Comparison of ENCODE assay signal across 1 cellular context in the genomic region with DNA sequence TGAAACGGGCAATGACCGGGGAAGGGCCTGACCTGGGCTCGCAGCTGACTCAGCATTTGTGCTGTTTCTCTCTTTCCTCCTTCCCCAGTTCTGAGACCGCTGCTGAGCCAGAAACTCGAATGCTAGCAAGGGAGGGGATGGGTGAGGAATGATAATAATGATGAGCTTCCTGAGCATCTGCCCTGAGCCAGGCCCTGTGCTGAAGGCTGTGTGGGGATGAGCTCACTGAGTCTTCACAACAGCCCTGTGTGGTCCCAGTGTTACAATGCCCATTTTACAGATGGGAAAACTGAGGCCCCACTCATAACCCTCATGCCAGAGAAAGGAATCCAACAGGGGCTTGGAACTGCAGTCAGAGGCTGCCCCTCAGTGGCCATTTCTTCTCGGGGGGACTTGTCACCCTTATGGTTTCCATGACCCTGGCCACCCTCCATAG.
A peak's percentile ranks its signal among the peaks of the same experiment; 100 is the strongest.
TF ChIP-seq lines count a peak whose summit lies in the region.

No MANE protein-coding gene starts in this region.

TF ChIP-seq in HepG2, 621 proteins besides CTCF, POLR2A, EP300 and RAD21 (continued from another document and continues in another):
- TF ChIP-seq, protein P1, sequence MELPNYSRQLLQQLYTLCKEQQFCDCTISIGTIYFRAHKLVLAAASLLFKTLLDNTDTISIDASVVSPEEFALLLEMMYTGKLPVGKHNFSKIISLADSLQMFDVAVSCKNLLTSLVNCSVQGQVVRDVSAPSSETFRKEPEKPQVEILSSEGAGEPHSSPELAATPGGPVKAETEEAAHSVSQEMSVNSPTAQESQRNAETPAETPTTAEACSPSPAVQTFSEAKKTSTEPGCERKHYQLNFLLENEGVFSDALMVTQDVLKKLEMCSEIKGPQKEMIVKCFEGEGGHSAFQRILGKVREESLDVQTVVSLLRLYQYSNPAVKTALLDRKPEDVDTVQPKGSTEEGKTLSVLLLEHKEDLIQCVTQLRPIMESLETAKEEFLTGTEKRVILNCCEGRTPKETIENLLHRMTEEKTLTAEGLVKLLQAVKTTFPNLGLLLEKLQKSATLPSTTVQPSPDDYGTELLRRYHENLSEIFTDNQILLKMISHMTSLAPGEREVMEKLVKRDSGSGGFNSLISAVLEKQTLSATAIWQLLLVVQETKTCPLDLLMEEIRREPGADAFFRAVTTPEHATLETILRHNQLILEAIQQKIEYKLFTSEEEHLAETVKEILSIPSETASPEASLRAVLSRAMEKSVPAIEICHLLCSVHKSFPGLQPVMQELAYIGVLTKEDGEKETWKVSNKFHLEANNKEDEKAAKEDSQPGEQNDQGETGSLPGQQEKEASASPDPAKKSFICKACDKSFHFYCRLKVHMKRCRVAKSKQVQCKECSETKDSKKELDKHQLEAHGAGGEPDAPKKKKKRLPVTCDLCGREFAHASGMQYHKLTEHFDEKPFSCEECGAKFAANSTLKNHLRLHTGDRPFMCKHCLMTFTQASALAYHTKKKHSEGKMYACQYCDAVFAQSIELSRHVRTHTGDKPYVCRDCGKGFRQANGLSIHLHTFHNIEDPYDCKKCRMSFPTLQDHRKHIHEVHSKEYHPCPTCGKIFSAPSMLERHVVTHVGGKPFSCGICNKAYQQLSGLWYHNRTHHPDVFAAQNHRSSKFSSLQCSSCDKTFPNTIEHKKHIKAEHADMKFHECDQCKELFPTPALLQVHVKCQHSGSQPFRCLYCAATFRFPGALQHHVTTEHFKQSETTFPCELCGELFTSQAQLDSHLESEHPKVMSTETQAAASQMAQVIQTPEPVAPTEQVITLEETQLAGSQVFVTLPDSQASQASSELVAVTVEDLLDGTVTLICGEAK (IDR thresholded peaks at IDR 0.05), result no peak
- TF ChIP-seq, protein P1 (CRISPR knock-in tag; IDR thresholded peaks at IDR 0.05), result no peak
- TF ChIP-seq, protein P2, sequence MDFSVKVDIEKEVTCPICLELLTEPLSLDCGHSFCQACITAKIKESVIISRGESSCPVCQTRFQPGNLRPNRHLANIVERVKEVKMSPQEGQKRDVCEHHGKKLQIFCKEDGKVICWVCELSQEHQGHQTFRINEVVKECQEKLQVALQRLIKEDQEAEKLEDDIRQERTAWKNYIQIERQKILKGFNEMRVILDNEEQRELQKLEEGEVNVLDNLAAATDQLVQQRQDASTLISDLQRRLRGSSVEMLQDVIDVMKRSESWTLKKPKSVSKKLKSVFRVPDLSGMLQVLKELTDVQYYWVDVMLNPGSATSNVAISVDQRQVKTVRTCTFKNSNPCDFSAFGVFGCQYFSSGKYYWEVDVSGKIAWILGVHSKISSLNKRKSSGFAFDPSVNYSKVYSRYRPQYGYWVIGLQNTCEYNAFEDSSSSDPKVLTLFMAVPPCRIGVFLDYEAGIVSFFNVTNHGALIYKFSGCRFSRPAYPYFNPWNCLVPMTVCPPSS (IDR thresholded peaks at IDR 0.05), result no peak
- TF ChIP-seq GTF3A (CRISPR knock-in tag; conservative IDR thresholded peaks at IDR 0.05) (no peak), STAG1 (CRISPR knock-in tag; IDR thresholded peaks at IDR 0.05) (peak; percentile 71), KLF16 (CRISPR knock-in tag; IDR thresholded peaks at IDR 0.05) (no peak), NFKB2 (CRISPR knock-in tag; IDR thresholded peaks at IDR 0.05; ENCODE audit: borderline replicate concordance) (no peak), SCMH1 (CRISPR knock-in tag; IDR thresholded peaks at IDR 0.05; ENCODE audit: borderline replicate concordance) (no peak), ZNF326 (CRISPR knock-in tag; IDR thresholded peaks at IDR 0.05; ENCODE audit: borderline replicate concordance) (no peak), ARHGAP35 (CRISPR knock-in tag; IDR thresholded peaks at IDR 0.05; ENCODE audit: borderline replicate concordance) (no peak), MAFF (IDR thresholded peaks at IDR 0.05; ENCODE audit: low read depth, low read length) (peak; percentile 92), MAFK (conservative IDR thresholded peaks at IDR 0.05 in 1 of 2, IDR thresholded peaks at IDR 0.05 in 1 of 2; ENCODE audit: low read length in 2 of 2) (peak; percentile 92 to 96), ZNF678 (CRISPR knock-in tag; IDR thresholded peaks at IDR 0.05) (no peak), ADNP (CRISPR knock-in tag; IDR thresholded peaks at IDR 0.05) (peak; percentile 88), ZNF30 (CRISPR knock-in tag; IDR thresholded peaks at IDR 0.05) (no peak), NKX3-1 (CRISPR knock-in tag; IDR thresholded peaks at IDR 0.05) (no peak), PBX2 (CRISPR knock-in tag; IDR thresholded peaks at IDR 0.05) (no peak), TCF7L2 (IDR thresholded peaks at IDR 0.05; ENCODE audit: low read depth, low read length) (no peak), EEA1 (CRISPR knock-in tag; IDR thresholded peaks at IDR 0.05; ENCODE audit: borderline replicate concordance) (no peak), ZNF768 (CRISPR knock-in tag; IDR thresholded peaks at IDR 0.05) (0 out of 2 replicates have a peak, but pooled peaks have one; percentile 6), AKAP8 (CRISPR knock-in tag; IDR thresholded peaks at IDR 0.05) (no peak), RFX5 (IDR thresholded peaks at IDR 0.05; ENCODE audit: low read depth, low read length) (no peak), ZBTB7B (CRISPR knock-in tag; IDR thresholded peaks at IDR 0.05) (no peak), JUND (CRISPR knock-in tag; IDR thresholded peaks at IDR 0.05) (no peak), WIZ (CRISPR knock-in tag; IDR thresholded peaks at IDR 0.05) (no peak), JDP2 (CRISPR knock-in tag; IDR thresholded peaks at IDR 0.05; ENCODE audit: borderline replicate concordance) (no peak), ZBTB34 (CRISPR knock-in tag; IDR thresholded peaks at IDR 0.05) (no peak), PHF21A (CRISPR knock-in tag; IDR thresholded peaks at IDR 0.05) (no peak), YEATS4 (CRISPR knock-in tag; IDR thresholded peaks at IDR 0.05; ENCODE audit: borderline replicate concordance) (no peak), CHD4 (IDR thresholded peaks at IDR 0.05; ENCODE audit: borderline replicate concordance, low read length) (peak; percentile 92; the same call in 1 of the 2 replicates), GPN1 (CRISPR knock-in tag; IDR thresholded peaks at IDR 0.05; ENCODE audit: borderline replicate concordance) (no peak), ZNF354B (CRISPR knock-in tag; IDR thresholded peaks at IDR 0.05) (no peak), ZFAT (CRISPR knock-in tag; conservative IDR thresholded peaks at IDR 0.05) (no peak), SRF (IDR thresholded peaks at IDR 0.05; ENCODE audit: low read depth, low read length) (no peak), RBFOX2 (IDR thresholded peaks at IDR 0.05; ENCODE audit: low read depth, low read length) (no peak), GATAD2A (CRISPR knock-in tag; IDR thresholded peaks at IDR 0.05) (no peak), KLF12 (CRISPR knock-in tag; IDR thresholded peaks at IDR 0.05; ENCODE audit: borderline replicate concordance) (no peak), ZMYM2 (CRISPR knock-in tag; IDR thresholded peaks at IDR 0.05) (peak; percentile 80), ZNF34 (CRISPR knock-in tag; IDR thresholded peaks at IDR 0.05; ENCODE audit: borderline replicate concordance) (no peak), PLRG1 (conservative IDR thresholded peaks at IDR 0.05) (no peak), ZNF629 (CRISPR knock-in tag; conservative IDR thresholded peaks at IDR 0.05) (peak; percentile 99), NAIF1 (CRISPR knock-in tag; IDR thresholded peaks at IDR 0.05; ENCODE audit: borderline replicate concordance) (no peak)
- TF ChIP-seq, protein P3, sequence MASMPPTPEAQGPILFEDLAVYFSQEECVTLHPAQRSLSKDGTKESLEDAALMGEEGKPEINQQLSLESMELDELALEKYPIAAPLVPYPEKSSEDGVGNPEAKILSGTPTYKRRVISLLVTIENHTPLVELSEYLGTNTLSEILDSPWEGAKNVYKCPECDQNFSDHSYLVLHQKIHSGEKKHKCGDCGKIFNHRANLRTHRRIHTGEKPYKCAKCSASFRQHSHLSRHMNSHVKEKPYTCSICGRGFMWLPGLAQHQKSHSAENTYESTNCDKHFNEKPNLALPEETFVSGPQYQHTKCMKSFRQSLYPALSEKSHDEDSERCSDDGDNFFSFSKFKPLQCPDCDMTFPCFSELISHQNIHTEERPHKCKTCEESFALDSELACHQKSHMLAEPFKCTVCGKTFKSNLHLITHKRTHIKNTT (CRISPR knock-in tag; IDR thresholded peaks at IDR 0.05), result no peak
- TF ChIP-seq, protein P4, sequence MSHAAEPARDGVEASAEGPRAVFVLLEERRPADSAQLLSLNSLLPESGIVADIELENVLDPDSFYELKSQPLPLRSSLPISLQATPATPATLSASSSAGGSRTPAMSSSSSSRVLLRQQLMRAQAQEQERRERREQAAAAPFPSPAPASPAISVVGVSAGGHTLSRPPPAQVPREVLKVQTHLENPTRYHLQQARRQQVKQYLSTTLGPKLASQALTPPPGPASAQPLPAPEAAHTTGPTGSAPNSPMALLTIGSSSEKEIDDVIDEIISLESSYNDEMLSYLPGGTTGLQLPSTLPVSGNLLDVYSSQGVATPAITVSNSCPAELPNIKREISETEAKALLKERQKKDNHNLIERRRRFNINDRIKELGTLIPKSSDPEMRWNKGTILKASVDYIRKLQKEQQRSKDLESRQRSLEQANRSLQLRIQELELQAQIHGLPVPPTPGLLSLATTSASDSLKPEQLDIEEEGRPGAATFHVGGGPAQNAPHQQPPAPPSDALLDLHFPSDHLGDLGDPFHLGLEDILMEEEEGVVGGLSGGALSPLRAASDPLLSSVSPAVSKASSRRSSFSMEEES (CRISPR knock-in tag; IDR thresholded peaks at IDR 0.05), result no peak
- TF ChIP-seq, protein P5, sequence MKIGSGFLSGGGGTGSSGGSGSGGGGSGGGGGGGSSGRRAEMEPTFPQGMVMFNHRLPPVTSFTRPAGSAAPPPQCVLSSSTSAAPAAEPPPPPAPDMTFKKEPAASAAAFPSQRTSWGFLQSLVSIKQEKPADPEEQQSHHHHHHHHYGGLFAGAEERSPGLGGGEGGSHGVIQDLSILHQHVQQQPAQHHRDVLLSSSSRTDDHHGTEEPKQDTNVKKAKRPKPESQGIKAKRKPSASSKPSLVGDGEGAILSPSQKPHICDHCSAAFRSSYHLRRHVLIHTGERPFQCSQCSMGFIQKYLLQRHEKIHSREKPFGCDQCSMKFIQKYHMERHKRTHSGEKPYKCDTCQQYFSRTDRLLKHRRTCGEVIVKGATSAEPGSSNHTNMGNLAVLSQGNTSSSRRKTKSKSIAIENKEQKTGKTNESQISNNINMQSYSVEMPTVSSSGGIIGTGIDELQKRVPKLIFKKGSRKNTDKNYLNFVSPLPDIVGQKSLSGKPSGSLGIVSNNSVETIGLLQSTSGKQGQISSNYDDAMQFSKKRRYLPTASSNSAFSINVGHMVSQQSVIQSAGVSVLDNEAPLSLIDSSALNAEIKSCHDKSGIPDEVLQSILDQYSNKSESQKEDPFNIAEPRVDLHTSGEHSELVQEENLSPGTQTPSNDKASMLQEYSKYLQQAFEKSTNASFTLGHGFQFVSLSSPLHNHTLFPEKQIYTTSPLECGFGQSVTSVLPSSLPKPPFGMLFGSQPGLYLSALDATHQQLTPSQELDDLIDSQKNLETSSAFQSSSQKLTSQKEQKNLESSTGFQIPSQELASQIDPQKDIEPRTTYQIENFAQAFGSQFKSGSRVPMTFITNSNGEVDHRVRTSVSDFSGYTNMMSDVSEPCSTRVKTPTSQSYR (CRISPR knock-in tag; IDR thresholded peaks at IDR 0.05; ENCODE audit: borderline replicate concordance), result no peak
- TF ChIP-seq, protein P6, sequence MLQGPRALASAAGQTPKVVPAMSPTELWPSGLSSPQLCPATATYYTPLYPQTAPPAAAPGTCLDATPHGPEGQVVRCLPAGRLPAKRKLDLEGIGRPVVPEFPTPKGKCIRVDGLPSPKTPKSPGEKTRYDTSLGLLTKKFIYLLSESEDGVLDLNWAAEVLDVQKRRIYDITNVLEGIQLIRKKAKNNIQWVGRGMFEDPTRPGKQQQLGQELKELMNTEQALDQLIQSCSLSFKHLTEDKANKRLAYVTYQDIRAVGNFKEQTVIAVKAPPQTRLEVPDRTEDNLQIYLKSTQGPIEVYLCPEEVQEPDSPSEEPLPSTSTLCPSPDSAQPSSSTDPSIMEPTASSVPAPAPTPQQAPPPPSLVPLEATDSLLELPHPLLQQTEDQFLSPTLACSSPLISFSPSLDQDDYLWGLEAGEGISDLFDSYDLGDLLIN (CRISPR knock-in tag; IDR thresholded peaks at IDR 0.05; ENCODE audit: borderline replicate concordance), result no peak
